Comparison of ENCODE assay signal across 13 cellular contexts in genomic region chr6:116265081-116265829, GRCh38. TPM values are rescaled to one million over a fixed set of nuclear protein-coding genes. Genes with fewer than 3 reads are reported as not detected.
DNase-seq lines count a peak whose midpoint lies in the region; ATAC-seq and TF ChIP-seq lines count a peak whose summit lies in the region.
"Had no signal": no experiment of that assay in that cellular context is flagged by ENCODE, and none has a peak within 500 bp of the region (broad histone marks: within the 10 kb centered on the region; RNA-seq: fewer than 3 reads in every experiment).

No MANE protein-coding gene starts in this region.

- H3K4me1 Mint-ChIP-seq in MCF 10A (ENCODE audit: insufficient read depth, unreplicated experiment), result peaks cover 23% of the 10 kb centered on the region
- peaks cover 52% of the 10 kb centered on the region for H3K4me1 Mint-ChIP-seq in stimulated activated naive CD8-positive, alpha-beta T cell treated with anti-CD3 and anti-CD28 coated beads, Interleukin-15, amount 100 ng/mL, for 72 hours

- H3K27me3 ChIP-seq in breast epithelium, result no peaks in the 10 kb centered on the region
- H3K27me3 ChIP-seq: esophagus muscularis mucosa had no signal

- POLR2A ChIA-PET in MCF 10A (lab: Yijun Ruan, JAX), result interaction anchor here (0.7 to 2.0 kb wide), 2 partner anchors 14 to 306 kb away, joined by 3 to 9 read pairs; partner anchors contain the start of genes RWDD1 and TSPYL1

- no peak overlapping the region for H3K27ac Mint-ChIP-seq in MCF 10A (ENCODE audit: low read depth, unreplicated experiment)
- H3K27ac Mint-ChIP-seq in stimulated activated naive CD8-positive, alpha-beta T cell treated with anti-CD3 and anti-CD28 coated beads, Interleukin-15, amount 100 ng/mL, for 72 hours, result no peak overlapping the region
- H3K27ac Mint-ChIP-seq: natural killer cell had no signal

- peaks cover 6% of the 10 kb centered on the region for H3K36me3 Mint-ChIP-seq in MCF 10A (ENCODE audit: insufficient read depth, unreplicated experiment)

- no peak overlapping the region for H3K27ac ChIP-seq in breast epithelium
- H3K27ac ChIP-seq: esophagus muscularis mucosa had no signal

- H3K4me1 ChIP-seq in breast epithelium, result no peaks in the 10 kb centered on the region

- H3K4me3 Mint-ChIP-seq in MCF 10A (ENCODE audit: unreplicated experiment), result no peak overlapping the region
- H3K4me3 Mint-ChIP-seq in stimulated activated naive CD8-positive, alpha-beta T cell treated with anti-CD3 and anti-CD28 coated beads, Interleukin-15, amount 100 ng/mL, for 72 hours, result no peak overlapping the region
- H3K4me3 Mint-ChIP-seq: CD14-positive monocyte, IgD-negative memory B cell, natural killer cell had no signal

- intact Hi-C loops in MCF 10A (cut with micrococcal nuclease) (loop anchor here (5.0 kb wide), 3 partner anchors 48 to 387 kb away; no protein-coding TSS in a partner anchor), breast epithelium (cut with DNase I; ENCODE audit: low total_unique reads) (no loop called here)

- H3K9me3 ChIP-seq in breast epithelium, result peaks cover 0 to 4% of the 10 kb centered on the region in 2 donors
- H3K9me3 ChIP-seq: esophagus muscularis mucosa had no signal

- in situ Hi-C loops in GM13976 (cut with MboI; ENCODE audit: low sequenced_read_pairs, unreplicated experiment), result loop anchor here (10.0 kb wide), 1 partner anchor 280 kb away; the partner anchor contains the start of gene TRAPPC3L

- TF ChIP-seq CTCF in MCF 10A (IDR thresholded peaks at IDR 0.05; ENCODE audit: unreplicated experiment) (no peak), breast epithelium (IDR thresholded peaks at IDR 0.05) (no peak), GM13976 (IDR thresholded peaks at IDR 0.05; ENCODE audit: borderline replicate concordance, control extremely low read depth, extremely low read depth, insufficient read depth, missing control alignments) (no peak)

- CTCF ChIA-PET in MCF 10A (lab: Yijun Ruan, JAX), result interaction anchor here (0.6 to 10.5 kb wide), 6 partner anchors 23 to 297 kb away, joined by 3 to 155 read pairs (median 4); no protein-coding TSS in a partner anchor

- DNase-seq in MCF 10A (ENCODE audit: unreplicated experiment) (peak; percentile 50), breast epithelium (ENCODE audit: low spot score in 2 of 2) (no peak), NCI-H345 treated with DMSO at 0.1 percent for 48 hours (lab: John Stamatoyannopoulos, UW; ENCODE audit: unreplicated experiment) (peak; percentile 56), erythroblast (lab: John Stamatoyannopoulos, UW) (peak; percentile 40 to 46), GM13976 (ENCODE audit: low spot score) (no peak)
- DNase-seq in stimulated activated naive CD8-positive, alpha-beta T cell treated with anti-CD3 and anti-CD28 coated beads, Interleukin-15, amount 100 ng/mL, for 72 hours, result no peak
- DNase-seq: natural killer cell, NCI-H510A had no signal

- no TSS peak for BruUV-seq in MCF 10A (replicated peaks; lab: Mats Ljungman, UMichigan)

- H3K4me3 ChIP-seq in breast epithelium, result no peak overlapping the region
- H3K4me3 ChIP-seq: esophagus muscularis mucosa had no signal

- peaks cover 9% of the 10 kb centered on the region for H3K9me3 Mint-ChIP-seq in MCF 10A (ENCODE audit: unreplicated experiment)
- H3K9me3 Mint-ChIP-seq in stimulated activated naive CD8-positive, alpha-beta T cell treated with anti-CD3 and anti-CD28 coated beads, Interleukin-15, amount 100 ng/mL, for 72 hours, result peaks cover 14 to 24% of the 10 kb centered on the region in 2 donors

- H3K36me3 ChIP-seq in breast epithelium, result no peaks in the 10 kb centered on the region

- TF ChIP-seq POLR2A in breast epithelium (IDR thresholded peaks at IDR 0.05) (no peak), erythroblast (IDR thresholded peaks at IDR 0.05; ENCODE audit: low read length) (no peak)

- H3K27me3 Mint-ChIP-seq in MCF 10A (ENCODE audit: insufficient read depth, unreplicated experiment), result no peaks in the 10 kb centered on the region
- H3K27me3 Mint-ChIP-seq in stimulated activated naive CD8-positive, alpha-beta T cell treated with anti-CD3 and anti-CD28 coated beads, Interleukin-15, amount 100 ng/mL, for 72 hours, result no peaks in the 10 kb centered on the region
- H3K27me3 Mint-ChIP-seq: IgD-negative memory B cell had no signal

- peak; percentile 44 for ATAC-seq in stimulated activated naive CD8-positive, alpha-beta T cell treated with anti-CD3 and anti-CD28 coated beads, Interleukin-15, amount 100 ng/mL, for 72 hours
- ATAC-seq in GM18873 (IDR thresholded peaks at IDR 0.05; ENCODE audit: low FRiP score, unreplicated experiment) (no peak), GM21367 (IDR thresholded peaks at IDR 0.05; ENCODE audit: unreplicated experiment) (no peak)
- ATAC-seq: natural killer cell had no signal

RNA-seq across cellular contexts. Expression of gene TSPYL4, which starts 11.4 kb away (rescaled TPM):
- total RNA-seq in MCF 10A (2022) (9.1 and 9.8 TPM in 2 replicates), breast epithelium (10 to 100 TPM; 15.2 to 22.2 (median 19.0) TPM)

RNA-seq across cellular contexts. Expression of gene TSPYL1, which starts 14.5 kb away (rescaled TPM):
- 67.4 and 85.0 TPM in 2 replicates for total RNA-seq in MCF 10A (2022)
- total RNA-seq in breast epithelium, result 10 to 100 TPM; 55.4 to 81.8 (median 63.8) TPM

Comparison
In these comparisons a context has a peak if more than half of its experiments do, and no peak if none do; other contexts are left out.
1. DNase-seq: peak in MCF 10A (single experiment), NCI-H345 treated with DMSO at 0.1 percent for 48 hours (single experiment) and erythroblast (2 of 2); none in breast epithelium (0 of 2), stimulated activated naive CD8-positive, alpha-beta T cell treated with anti-CD3 and anti-CD28 coated beads, Interleukin-15, amount 100 ng/mL, for 72 hours (0 of 2) and GM13976 (single experiment).